In genomic region chr19:45442408-45442926, GRCh38 we compare ENCODE assay signal across 9 cellular contexts. TPM values are rescaled to one million over a fixed set of nuclear protein-coding genes. Genes with fewer than 3 reads are reported as not detected.
DNase-seq lines count a peak whose midpoint lies in the region; ATAC-seq, FAIRE-seq and TF ChIP-seq lines count a peak whose summit lies in the region.
"Had no signal": no experiment of that assay in that cellular context is flagged by ENCODE, and none has a peak within 500 bp of the region (broad histone marks: within the 10 kb centered on the region; RNA-seq: fewer than 3 reads in every experiment).

No MANE protein-coding gene starts in this region.

- H3K9ac ChIP-seq in kidney (ENCODE audit: low read length in 2 of 2), result no peak overlapping the region

- H3K36me3 ChIP-seq in kidney (ENCODE audit: control insufficient read depth in 1 of 2, insufficient read depth in 2 of 2, low read length in 2 of 2), result no peaks in the 10 kb centered on the region

- peak overlapping the region; percentile 77 for H3K4me3 Mint-ChIP-seq in T-helper 2 cell treated with Interferon-gamma antibody and Interleukin-4, amounts not matched to agents 5 μg/mL and 100 μg/mL, for 36 hours
- H3K4me3 Mint-ChIP-seq in activated CD8-positive, alpha-beta T cell treated with anti-CD3 and anti-CD28 coated beads, Interleukin-2, amount 10 ng/mL, durations not matched to agents 7 days and 5 days, result peak overlapping the region; percentile 71
- peak overlapping the region; percentile 84 to 91 for H3K4me3 Mint-ChIP-seq in stimulated activated naive B cell treated with anti-CD40 and anti-IgM and Interleukin-4, amounts not matched to agents 10 μg/mL and 1 μg/mL and 100 μg/mL, for 72 hours

- peaks cover 39% of the 10 kb centered on the region for H3K4me1 Mint-ChIP-seq in T-helper 2 cell treated with Interferon-gamma antibody and Interleukin-4, amounts not matched to agents 5 μg/mL and 100 μg/mL, for 36 hours (ENCODE audit: low read depth)
- peaks cover 48% of the 10 kb centered on the region for H3K4me1 Mint-ChIP-seq in activated CD8-positive, alpha-beta T cell treated with anti-CD3 and anti-CD28 coated beads, Interleukin-2, amount 10 ng/mL, durations not matched to agents 7 days and 5 days (ENCODE audit: low read depth)
- H3K4me1 Mint-ChIP-seq in stimulated activated naive B cell treated with anti-CD40 and anti-IgM and Interleukin-4, amounts not matched to agents 10 μg/mL and 1 μg/mL and 100 μg/mL, for 72 hours, result peaks cover 43 to 57% of the 10 kb centered on the region in 2 donors

- H3K9me3 Mint-ChIP-seq in T-helper 2 cell treated with Interferon-gamma antibody and Interleukin-4, amounts not matched to agents 5 μg/mL and 100 μg/mL, for 36 hours, result no peaks in the 10 kb centered on the region
- H3K9me3 Mint-ChIP-seq in activated CD8-positive, alpha-beta T cell treated with anti-CD3 and anti-CD28 coated beads, Interleukin-2, amount 10 ng/mL, durations not matched to agents 7 days and 5 days (ENCODE audit: insufficient read depth), result no peaks in the 10 kb centered on the region
- no peaks in the 10 kb centered on the region for H3K9me3 Mint-ChIP-seq in stimulated activated naive B cell treated with anti-CD40 and anti-IgM and Interleukin-4, amounts not matched to agents 10 μg/mL and 1 μg/mL and 100 μg/mL, for 72 hours

- no peaks in the 10 kb centered on the region for H3K36me3 Mint-ChIP-seq in T-helper 2 cell treated with Interferon-gamma antibody and Interleukin-4, amounts not matched to agents 5 μg/mL and 100 μg/mL, for 36 hours (ENCODE audit: low read depth)
- no peaks in the 10 kb centered on the region for H3K36me3 Mint-ChIP-seq in activated CD8-positive, alpha-beta T cell treated with anti-CD3 and anti-CD28 coated beads, Interleukin-2, amount 10 ng/mL, durations not matched to agents 7 days and 5 days (ENCODE audit: low read depth)
- H3K36me3 Mint-ChIP-seq in stimulated activated naive B cell treated with anti-CD40 and anti-IgM and Interleukin-4, amounts not matched to agents 10 μg/mL and 1 μg/mL and 100 μg/mL, for 72 hours, result peaks cover 0 to 3% of the 10 kb centered on the region in 2 donors

- no peak for DNase-seq in T-helper 2 cell treated with Interferon-gamma antibody and Interleukin-4, amounts not matched to agents 5 μg/mL and 100 μg/mL, for 36 hours (ENCODE audit: low spot score)
- no peak for DNase-seq in T-helper 2 cell
- DNase-seq in activated CD8-positive, alpha-beta T cell treated with anti-CD3 and anti-CD28 coated beads, Interleukin-2, amount 10 ng/mL, durations not matched to agents 7 days and 5 days, result no peak
- DNase-seq in kidney, result no peak
- DNase-seq in stimulated activated naive B cell treated with anti-CD40 and anti-IgM and Interleukin-4, amounts not matched to agents 10 μg/mL and 1 μg/mL and 100 μg/mL, for 72 hours, result no peak
- no peak for DNase-seq in posterior vena cava (ENCODE audit: low spot score)
- no peak for DNase-seq in medulla oblongata (ENCODE audit: extremely low spot score)
- DNase-seq in SIG-M5 treated with dmso at 0.1 percent for 504 hours (lab: John Stamatoyannopoulos, UW; ENCODE audit: unreplicated experiment), result no peak
- DNase-seq: activated gamma-delta T cell had no signal

- H3K27ac ChIP-seq in kidney (ENCODE audit: low read depth in 2 of 2, low read length in 2 of 2), result peak overlapping the region; percentile 64 to 93

- peaks cover 5 to 10% of the 10 kb centered on the region in 2 donors for H3K4me1 ChIP-seq in kidney (ENCODE audit: control insufficient read depth in 1 of 2, insufficient read depth in 1 of 2, low read depth in 1 of 2, low read length in 2 of 2)

- CTCF ChIA-PET in activated CD8-positive, alpha-beta T cell treated with anti-CD3 and anti-CD28 coated beads, Interleukin-2, amount 10 ng/mL, durations not matched to agents 7 days and 5 days (lab: Charles Lee), result interaction anchor here (3.9 to 9.1 kb wide), 2 partner anchors 34 to 43 kb away, joined by 117 to 455 read pairs; no protein-coding TSS in a partner anchor

- H3K4me3 ChIP-seq in kidney (ENCODE audit: low read length in 2 of 2), result no peak overlapping the region

- intact Hi-C loops in kidney (cut with DNase I) (no loop called here), posterior vena cava (cut with DNase I) (no loop called here)

- TF ChIP-seq CTCF in kidney (IDR thresholded peaks at IDR 0.05; ENCODE audit: borderline replicate concordance, extremely low read depth, insufficient read depth), result no peak

- H3K27me3 Mint-ChIP-seq in T-helper 2 cell treated with Interferon-gamma antibody and Interleukin-4, amounts not matched to agents 5 μg/mL and 100 μg/mL, for 36 hours (ENCODE audit: low read depth), result peaks cover 2% of the 10 kb centered on the region
- H3K27me3 Mint-ChIP-seq in activated CD8-positive, alpha-beta T cell treated with anti-CD3 and anti-CD28 coated beads, Interleukin-2, amount 10 ng/mL, durations not matched to agents 7 days and 5 days (ENCODE audit: low read depth), result no peaks in the 10 kb centered on the region
- no peaks in the 10 kb centered on the region for H3K27me3 Mint-ChIP-seq in stimulated activated naive B cell treated with anti-CD40 and anti-IgM and Interleukin-4, amounts not matched to agents 10 μg/mL and 1 μg/mL and 100 μg/mL, for 72 hours

- peak overlapping the region; percentile 67 for H3K27ac Mint-ChIP-seq in T-helper 2 cell treated with Interferon-gamma antibody and Interleukin-4, amounts not matched to agents 5 μg/mL and 100 μg/mL, for 36 hours
- peak overlapping the region; percentile 62 for H3K27ac Mint-ChIP-seq in activated CD8-positive, alpha-beta T cell treated with anti-CD3 and anti-CD28 coated beads, Interleukin-2, amount 10 ng/mL, durations not matched to agents 7 days and 5 days
- peak overlapping the region; percentile 94 for H3K27ac Mint-ChIP-seq in stimulated activated naive B cell treated with anti-CD40 and anti-IgM and Interleukin-4, amounts not matched to agents 10 μg/mL and 1 μg/mL and 100 μg/mL, for 72 hours

- POLR2A ChIA-PET in activated CD8-positive, alpha-beta T cell treated with anti-CD3 and anti-CD28 coated beads, Interleukin-2, amount 10 ng/mL, durations not matched to agents 7 days and 5 days (lab: Charles Lee), result interaction anchor here (1.3 kb wide), 1 partner anchor 27 kb away, joined by 3 read pairs; no protein-coding TSS in a partner anchor

- ATAC-seq in activated CD8-positive, alpha-beta T cell treated with anti-CD3 and anti-CD28 coated beads, Interleukin-2, amount 10 ng/mL, durations not matched to agents 7 days and 5 days, result no peak
- no peak for ATAC-seq in stimulated activated naive B cell treated with anti-CD40 and anti-IgM and Interleukin-4, amounts not matched to agents 10 μg/mL and 1 μg/mL and 100 μg/mL, for 72 hours (replicated peaks)

- no peaks in the 10 kb centered on the region for H3K9me3 ChIP-seq in kidney (ENCODE audit: control insufficient read depth in 1 of 2, low read length in 2 of 2)

- no peak for FAIRE-seq in kidney (lab: Jason Lieb, UNC)

RNA-seq across cellular contexts. Expression of gene ERCC1, which starts 18.8 kb away (rescaled TPM):
- 10 to 100 TPM; 57.5 to 64.8 TPM for total RNA-seq in activated CD8-positive, alpha-beta T cell treated with anti-CD3 and anti-CD28 coated beads, Interleukin-2, amount 10 ng/mL, durations not matched to agents 7 days and 5 days
- total RNA-seq in kidney, result 60.8 TPM
- 107 TPM for polyA plus RNA-seq in kidney (ENCODE audit: insufficient read depth, low read depth, low replicate concordance)
- total RNA-seq in posterior vena cava, result 10 to 100 TPM; 65.0 to 68.4 TPM

RNA-seq across cellular contexts. Expression of gene FOSB, which starts 25.3 kb away (rescaled TPM):
- total RNA-seq in activated CD8-positive, alpha-beta T cell treated with anti-CD3 and anti-CD28 coated beads, Interleukin-2, amount 10 ng/mL, durations not matched to agents 7 days and 5 days, result 100 to 1,000 TPM; 154 to 172 TPM
- total RNA-seq in kidney, result 0.98 TPM
- 0.73 TPM for polyA plus RNA-seq in kidney (ENCODE audit: insufficient read depth, low read depth, low replicate concordance)
- total RNA-seq in posterior vena cava, result 10 to 100 TPM; 33.2 to 73.0 TPM

RNA-seq across cellular contexts. Expression of gene POLR1G, which starts 36.0 kb away (rescaled TPM):
- total RNA-seq in activated CD8-positive, alpha-beta T cell treated with anti-CD3 and anti-CD28 coated beads, Interleukin-2, amount 10 ng/mL, durations not matched to agents 7 days and 5 days, result 10 to 100 TPM in 1 of 2 experiments, 1 to 10 TPM in 1; 9.5 to 10.6 TPM
- total RNA-seq in kidney (3.9 TPM), posterior vena cava (1 to 10 TPM; 4.2 to 4.8 TPM)
- 2.4 TPM for polyA plus RNA-seq in kidney (ENCODE audit: insufficient read depth, low read depth, low replicate concordance)

RNA-seq across cellular contexts. Expression of gene PPP1R13L, which starts 37.6 kb away (rescaled TPM):
- total RNA-seq in activated CD8-positive, alpha-beta T cell treated with anti-CD3 and anti-CD28 coated beads, Interleukin-2, amount 10 ng/mL, durations not matched to agents 7 days and 5 days, result 10 to 100 TPM; 11.8 to 13.4 TPM
- total RNA-seq in kidney (32.4 TPM), posterior vena cava (10 to 100 TPM; 20.1 to 31.2 TPM)
- polyA plus RNA-seq in kidney (ENCODE audit: insufficient read depth, low read depth, low replicate concordance), result 21.4 TPM

RNA-seq across cellular contexts. Expression of gene RTN2, which starts 54.4 kb away (rescaled TPM):
- total RNA-seq in activated CD8-positive, alpha-beta T cell treated with anti-CD3 and anti-CD28 coated beads, Interleukin-2, amount 10 ng/mL, durations not matched to agents 7 days and 5 days, result 1 to 10 TPM; 2.0 to 3.4 TPM
- 7.3 TPM for total RNA-seq in kidney
- polyA plus RNA-seq in kidney (ENCODE audit: insufficient read depth, low read depth, low replicate concordance), result 8.2 TPM
- total RNA-seq in posterior vena cava, result 10 to 100 TPM in 1 of 2 donors, 1 to 10 TPM in 1; 9.4 to 14.5 TPM

Comparison
In these comparisons a context has a peak if more than half of its experiments do, and no peak if none do; other contexts are left out.
1. RNA of gene FOSB, which starts 25.3 kb away (total RNA-seq): 154 to 172 TPM in activated CD8-positive, alpha-beta T cell treated with anti-CD3 and anti-CD28 coated beads, Interleukin-2, amount 10 ng/mL, durations not matched to agents 7 days and 5 days and 33.2 to 73.0 TPM in posterior vena cava; 0.98 TPM in kidney (single experiment); every median in the first group is over 10 times any median in the second.
2. Peak in every context shown above with its lines, with median percentiles within 50 percentile points of each other: H3K27ac Mint-ChIP-seq and H3K4me3 Mint-ChIP-seq.